16 cellular contexts compared by ENCODE assay signal in the genomic region with DNA sequence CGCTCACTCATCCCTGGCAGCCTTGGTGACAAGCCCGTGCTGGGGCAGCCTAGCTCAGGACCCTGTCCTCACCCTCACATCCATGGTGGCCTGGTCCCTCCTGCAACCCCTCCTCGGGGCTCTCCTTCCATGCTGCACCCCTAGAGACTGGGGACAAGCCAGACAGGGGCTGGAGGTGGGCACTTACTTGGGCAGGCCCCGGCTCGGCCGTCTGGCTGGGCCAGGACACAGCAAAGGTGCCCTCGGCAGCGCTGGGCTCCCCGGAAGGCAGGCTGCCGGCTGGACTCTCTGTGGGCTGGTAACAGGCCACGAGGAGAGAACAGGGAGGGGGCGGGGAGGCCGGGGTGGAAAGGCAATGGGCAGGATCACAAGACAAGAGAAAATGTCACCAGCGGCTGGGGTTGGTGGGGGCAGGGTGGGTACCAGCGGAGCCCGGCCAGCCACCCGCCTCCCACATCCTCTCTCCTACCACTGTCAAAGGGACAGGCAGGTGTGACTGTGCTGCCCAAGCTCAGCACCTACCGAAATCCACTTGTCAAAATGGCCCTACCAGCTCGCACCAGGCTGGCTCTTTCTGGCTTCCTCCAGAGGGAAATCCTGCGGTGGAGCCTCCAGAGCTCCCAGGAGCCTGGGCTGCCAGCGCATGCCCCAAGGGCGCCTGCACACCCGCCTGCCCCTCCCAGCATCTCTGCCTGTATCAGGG. TPM values are rescaled to one million over a fixed set of nuclear protein-coding genes. Genes with fewer than 3 reads are reported as not detected.
DNase-seq lines count a peak whose midpoint lies in the region; TF ChIP-seq lines count a peak whose summit lies in the region.
"Had no signal": no experiment of that assay in that cellular context is flagged by ENCODE, and none has a peak within 500 bp of the region (broad histone marks: within the 10 kb centered on the region; RNA-seq: fewer than 3 reads in every experiment).

No MANE protein-coding gene starts in this region.

- no peak for TF ChIP-seq POLR2A in transverse colon (IDR thresholded peaks at IDR 0.05)

- H2AFZ ChIP-seq in smooth muscle cell (ENCODE audit: low read depth) = no peak overlapping the region

- H3F3A ChIP-seq in smooth muscle cell (ENCODE audit: low read depth) = no peaks in the 10 kb centered on the region

- H3K4me2 ChIP-seq in smooth muscle cell = no peak overlapping the region

- peaks cover 6% of the 10 kb centered on the region for H3K36me3 ChIP-seq in left ventricle myocardium inferior
- no peaks in the 10 kb centered on the region for H3K36me3 ChIP-seq in transverse colon
- H3K36me3 ChIP-seq in smooth muscle cell (ENCODE audit: low read depth) = no peaks in the 10 kb centered on the region
- H3K36me3 ChIP-seq: prostate gland had no signal

- TF ChIP-seq EP300 in transverse colon (IDR thresholded peaks at IDR 0.05; ENCODE audit: low read depth) = no peak

- H4K20me1 ChIP-seq in smooth muscle cell (ENCODE audit: low read depth) = no peaks in the 10 kb centered on the region

- WGBS in transverse colon (ENCODE audit: low coverage in 1 of 2), 2 donors = 86% methylated on average over 23 of the region's 23 CpGs; no CpG with 5 or more reads in 1 of the 2 donors
- WGBS in smooth muscle cell (ENCODE audit: low lambda C conversion rate) = 93% methylated on average over 15 of the region's 23 CpGs

- DNase-seq in cardiac septum (ENCODE audit: low spot score) = peak; percentile 67
- DNase-seq in left ventricle myocardium inferior = no peak
- DNase-seq in amygdala (lab: John Stamatoyannopoulos, UW) = peak in 30 of 56 donors; percentile 16 to 71 (median 58)
- peak; percentile 24 for DNase-seq in myocyte (ENCODE audit: low read depth)
- DNase-seq in transverse colon = peak; percentile 4
- no peak for DNase-seq in G401 (ENCODE audit: low spot score)
- no peak for DNase-seq in OCI-M2 (lab: John Stamatoyannopoulos, UW; ENCODE audit: unreplicated experiment)
- no peak for DNase-seq in smooth muscle cell (lab: John Stamatoyannopoulos, UW; ENCODE audit: unreplicated experiment)
- DNase-seq: brain microvascular endothelial cell; effector CD4-positive, alpha-beta T cell; GOT3; NCI-H2171 treated with DMSO at 0.1 percent for 48 hours; stimulated activated CD4-positive, alpha-beta T cell treated with anti-CD3 and anti-CD28 coated beads, Interleukin-2, amount 100 ng/mL, for 48 hours; stimulated activated naive CD4-positive, alpha-beta T cell had no signal

- in situ Hi-C loops in transverse colon (cut with MboI; ENCODE audit: low pct_ligation_motif_present in 1 of 4, low pct_unique_long_range_greater_than_20kb in 1 of 4, low sequenced_read_pairs in 3 of 4) (no loop called here), G401 (cut with HindIII; ENCODE audit: low sequenced_read_pairs) (no loop called here)

- H3K4me1 ChIP-seq in left ventricle myocardium inferior (peaks cover 13% of the 10 kb centered on the region), transverse colon (peaks cover 0 to 12% (median 4%) of the 10 kb centered on the region in 4 donors), smooth muscle cell (ENCODE audit: low read depth) (no peaks in the 10 kb centered on the region)
- H3K4me1 ChIP-seq: prostate gland had no signal

- H3K4me3 ChIP-seq in left ventricle myocardium inferior (no peak overlapping the region), transverse colon (no peak overlapping the region), smooth muscle cell (no peak overlapping the region)
- H3K4me3 ChIP-seq: prostate gland had no signal

- H3K27ac ChIP-seq in left ventricle myocardium inferior (replicated peaks) (no peak overlapping the region), transverse colon (no peak overlapping the region), smooth muscle cell (ENCODE audit: low read depth) (no peak overlapping the region)
- H3K27ac ChIP-seq: brain microvascular endothelial cell, C4-2B, prostate gland had no signal

- H3K9me3 ChIP-seq in left ventricle myocardium inferior (replicated peaks) (no peaks in the 10 kb centered on the region), transverse colon (no peaks in the 10 kb centered on the region), smooth muscle cell (replicated peaks; ENCODE audit: low read depth) (no peaks in the 10 kb centered on the region)
- H3K9me3 ChIP-seq: prostate gland had no signal

- no peaks in the 10 kb centered on the region for H3K79me2 ChIP-seq in smooth muscle cell (ENCODE audit: low read depth)

- no peak for TF ChIP-seq CTCF in left ventricle myocardium inferior (IDR thresholded peaks at IDR 0.05; ENCODE audit: borderline replicate concordance)
- TF ChIP-seq CTCF in transverse colon (IDR thresholded peaks at IDR 0.05) = no peak
- TF ChIP-seq CTCF in smooth muscle cell (IDR thresholded peaks at IDR 0.05; ENCODE audit: borderline replicate concordance, insufficient read depth, poor library complexity, severe bottlenecking) = no peak

- intact Hi-C loops in cardiac septum (cut with DNase I) (no loop called here), left ventricle myocardium inferior (cut with micrococcal nuclease) (no loop called here), transverse colon (cut with DNase I; ENCODE audit: low total_unique reads) (no loop called here)

- H3K27me3 ChIP-seq in left ventricle myocardium inferior (ENCODE audit: low read depth) = no peaks in the 10 kb centered on the region
- H3K27me3 ChIP-seq in transverse colon = no peaks in the 10 kb centered on the region
- H3K27me3 ChIP-seq in smooth muscle cell (ENCODE audit: low read depth) = no peaks in the 10 kb centered on the region
- H3K27me3 ChIP-seq: brain microvascular endothelial cell had no signal

- H3K9ac ChIP-seq in smooth muscle cell (ENCODE audit: low read depth) = no peak overlapping the region

RNA-seq across cellular contexts. Expression of gene BIN1, which starts 54.7 kb away (rescaled TPM):
- total RNA-seq in cardiac septum (14.0 TPM), left ventricle myocardium inferior (15.8 TPM), myocyte (3,190 and 3,208 TPM in 2 replicates), transverse colon (10 to 100 TPM; 33.3 to 39.7 (median 38.4) TPM), smooth muscle cell (20.0 and 25.4 TPM in 2 replicates)
- polyA plus RNA-seq in myocyte (2012) = 771 TPM
- 11.1 and 14.2 TPM in 2 replicates for total RNA-seq in G401 (2014; rRNA removed; shearing (Covaris generic))
- polyA plus RNA-seq in smooth muscle cell = 31.9 and 32.4 TPM in 2 replicates

Comparison
In these comparisons a context has a peak if more than half of its experiments do, and no peak if none do; other contexts are left out.
1. DNase-seq: peak in cardiac septum (single experiment), amygdala (30 of 56), myocyte (single experiment) and transverse colon (single experiment); none in left ventricle myocardium inferior (single experiment), G401 (single experiment), OCI-M2 (single experiment) and smooth muscle cell (single experiment).
2. RNA of gene BIN1, which starts 54.7 kb away (total RNA-seq): 3,190 to 3,208 TPM in myocyte; 33.3 to 39.7 TPM in transverse colon, 20.0 to 25.4 TPM in smooth muscle cell, 15.8 TPM in left ventricle myocardium inferior (single experiment), 11.1 to 14.2 TPM in G401 and 14.0 TPM in cardiac septum (single experiment); every median in the first group is over 10 times any median in the second.